Comparison of ENCODE assay signal across 8 cellular contexts in genomic region chr9:34646211-34647083, GRCh38. TPM values are rescaled to one million over a fixed set of nuclear protein-coding genes. Genes with fewer than 3 reads are reported as not detected.
DNase-seq lines count a peak whose midpoint lies in the region; ATAC-seq and TF ChIP-seq lines count a peak whose summit lies in the region.

Gene GALT, plus strand, starts transcription at chr9:34646675. Its CDS starts 30 bp downstream, at chr9:34646705.

- peaks cover 0 to 17% (median 9%) of the 10 kb centered on the region in 4 donors for H3K36me3 ChIP-seq in right lobe of liver

- H3K27ac ChIP-seq in right lobe of liver = peak within 1 kb of the TSS; percentile 70 to 87 (median 83)

- peak; percentile 73 for TF ChIP-seq POLR2A in right lobe of liver (IDR thresholded peaks at IDR 0.05)

- H3K4me1 ChIP-seq in right lobe of liver = peaks cover 0 to 63% (median 24%) of the 10 kb centered on the region in 4 donors

- intact Hi-C loops in right lobe of liver (cut with DNase I) = no loop called here

- H3K4me3 ChIP-seq in right lobe of liver = peak within 1 kb of the TSS; percentile 64 to 95 (median 74)

- 15% methylated on average over 7 of the region's 43 CpGs for WGBS in right lobe of liver (ENCODE audit: insufficient coverage, low coverage, low lambda C conversion rate, missing lambda C conversion rate)

- DNase-seq in CD1c-positive myeloid dendritic cell (ENCODE audit: extremely low spot score) (peak; percentile 93), NCI-H748 treated with DMSO at 0.1 percent for 48 hours (lab: John Stamatoyannopoulos, UW) (peak; percentile 82), dermis blood vessel endothelial cell (peak; percentile 93), right lobe of liver (peak; percentile 95 to 98 (median 97))
- DNase-seq in activated CD4-positive, alpha-beta T cell treated with anti-CD3 and anti-CD28 coated beads, Interleukin-2, amount 50 U/mL, for 48 hours = peak; percentile 99
- peak; percentile 98 for DNase-seq in stimulated activated CD4-positive, alpha-beta T cell treated with anti-CD3 and anti-CD28 coated beads, Interleukin-4, amount 100 ng/mL, for 24 hours

- TF ChIP-seq CTCF in right lobe of liver (IDR thresholded peaks at IDR 0.05) = peak; percentile 19 to 31 (median 22)

- ATAC-seq in GM19372 (IDR thresholded peaks at IDR 0.05; ENCODE audit: low read depth, unreplicated experiment) (peak; percentile 82), HG03521 (IDR thresholded peaks at IDR 0.05; ENCODE audit: unreplicated experiment) (peak; percentile 90), right lobe of liver (peak; percentile 65 to 78 (median 72))

- H3K27me3 ChIP-seq in right lobe of liver = no peaks in the 10 kb centered on the region

- no peaks in the 10 kb centered on the region for H3K9me3 ChIP-seq in right lobe of liver

RNA-seq across cellular contexts. Expression of gene GALT, which starts in this region (rescaled TPM):
- 36.8 and 45.3 TPM in 2 replicates for total RNA-seq in dermis blood vessel endothelial cell
- total RNA-seq in right lobe of liver = 100 to 1,000 TPM in 4 of 6 experiments, 10 to 100 TPM in 2; 58.2 to 157 (median 117) TPM

Comparison
In these comparisons a context has a peak if more than half of its experiments do, and no peak if none do; other contexts are left out.
1. Peak in every context shown above with its lines: DNase-seq, ATAC-seq, H3K4me3 ChIP-seq and H3K27ac ChIP-seq.